Comparison of ENCODE assay signal across 2 cellular contexts in the genomic region with DNA sequence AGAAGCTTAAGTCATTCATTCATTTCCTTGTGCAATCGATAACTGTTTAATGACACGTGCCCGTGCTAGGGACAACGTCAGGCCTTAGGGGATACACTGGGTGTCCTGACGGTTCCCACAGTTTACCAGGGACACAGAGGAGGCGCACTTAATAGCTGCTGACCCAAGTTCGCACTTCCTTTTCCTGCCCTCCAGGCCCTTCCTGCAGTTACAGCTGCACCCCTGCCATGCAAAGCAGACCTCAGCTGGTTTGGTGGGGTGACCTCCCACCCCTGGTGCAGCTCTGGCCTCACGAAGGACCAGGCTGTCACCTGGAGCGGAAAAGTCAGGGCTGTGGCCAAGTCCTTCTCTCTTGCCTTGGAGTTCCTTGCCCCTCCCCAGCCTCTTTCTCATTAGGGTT.
TF ChIP-seq lines count a peak whose summit lies in the region.

No MANE protein-coding gene starts in this region.

TF ChIP-seq in GM12891, 5 proteins besides CTCF, POLR2A, EP300 and RAD21:
- no peak for TF ChIP-seq POLR2AphosphoS5 (IDR thresholded peaks at IDR 0.05; ENCODE audit: low read depth, low read length)
- TF ChIP-seq SPI1 (IDR thresholded peaks at IDR 0.05; ENCODE audit: low read depth, low read length) = peak; percentile 59
- no peak for TF ChIP-seq TAF1 (IDR thresholded peaks at IDR 0.05; ENCODE audit: low read depth, low read length)
TF ChIP-seq in GM12891: peak in this region for 1.

TF ChIP-seq in HepG2, 621 proteins besides CTCF, POLR2A, EP300 and RAD21:
- TF ChIP-seq ZNF572 (CRISPR knock-in tag; IDR thresholded peaks at IDR 0.05) = no peak
- no peak for TF ChIP-seq MXD1 (CRISPR knock-in tag; IDR thresholded peaks at IDR 0.05)
- TF ChIP-seq, protein P1, sequence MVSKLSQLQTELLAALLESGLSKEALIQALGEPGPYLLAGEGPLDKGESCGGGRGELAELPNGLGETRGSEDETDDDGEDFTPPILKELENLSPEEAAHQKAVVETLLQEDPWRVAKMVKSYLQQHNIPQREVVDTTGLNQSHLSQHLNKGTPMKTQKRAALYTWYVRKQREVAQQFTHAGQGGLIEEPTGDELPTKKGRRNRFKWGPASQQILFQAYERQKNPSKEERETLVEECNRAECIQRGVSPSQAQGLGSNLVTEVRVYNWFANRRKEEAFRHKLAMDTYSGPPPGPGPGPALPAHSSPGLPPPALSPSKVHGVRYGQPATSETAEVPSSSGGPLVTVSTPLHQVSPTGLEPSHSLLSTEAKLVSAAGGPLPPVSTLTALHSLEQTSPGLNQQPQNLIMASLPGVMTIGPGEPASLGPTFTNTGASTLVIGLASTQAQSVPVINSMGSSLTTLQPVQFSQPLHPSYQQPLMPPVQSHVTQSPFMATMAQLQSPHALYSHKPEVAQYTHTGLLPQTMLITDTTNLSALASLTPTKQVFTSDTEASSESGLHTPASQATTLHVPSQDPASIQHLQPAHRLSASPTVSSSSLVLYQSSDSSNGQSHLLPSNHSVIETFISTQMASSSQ (IDR thresholded peaks at IDR 0.05; ENCODE audit: low read depth) = no peak
- TF ChIP-seq, protein P1 (CRISPR knock-in tag; IDR thresholded peaks at IDR 0.05; ENCODE audit: borderline replicate concordance) = no peak
- TF ChIP-seq ZNF333 (CRISPR knock-in tag; IDR thresholded peaks at IDR 0.05; ENCODE audit: borderline replicate concordance) = no peak
- no peak for TF ChIP-seq ZNF142 (CRISPR knock-in tag; IDR thresholded peaks at IDR 0.05)
- TF ChIP-seq ZBTB20 (CRISPR knock-in tag; IDR thresholded peaks at IDR 0.05; ENCODE audit: borderline replicate concordance, low read depth) = no peak
- no peak for TF ChIP-seq ZNF740 (CRISPR knock-in tag; IDR thresholded peaks at IDR 0.05)
- no peak for TF ChIP-seq CCAR2 (optimal IDR thresholded peaks at IDR 0.05; ENCODE audit: low read depth, low read length)
- no peak for TF ChIP-seq RERE (CRISPR knock-in tag; IDR thresholded peaks at IDR 0.05; ENCODE audit: low read depth)
- TF ChIP-seq, protein P2, sequence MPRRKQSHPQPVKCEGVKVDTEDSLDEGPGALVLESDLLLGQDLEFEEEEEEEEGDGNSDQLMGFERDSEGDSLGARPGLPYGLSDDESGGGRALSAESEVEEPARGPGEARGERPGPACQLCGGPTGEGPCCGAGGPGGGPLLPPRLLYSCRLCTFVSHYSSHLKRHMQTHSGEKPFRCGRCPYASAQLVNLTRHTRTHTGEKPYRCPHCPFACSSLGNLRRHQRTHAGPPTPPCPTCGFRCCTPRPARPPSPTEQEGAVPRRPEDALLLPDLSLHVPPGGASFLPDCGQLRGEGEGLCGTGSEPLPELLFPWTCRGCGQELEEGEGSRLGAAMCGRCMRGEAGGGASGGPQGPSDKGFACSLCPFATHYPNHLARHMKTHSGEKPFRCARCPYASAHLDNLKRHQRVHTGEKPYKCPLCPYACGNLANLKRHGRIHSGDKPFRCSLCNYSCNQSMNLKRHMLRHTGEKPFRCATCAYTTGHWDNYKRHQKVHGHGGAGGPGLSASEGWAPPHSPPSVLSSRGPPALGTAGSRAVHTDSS (CRISPR knock-in tag; conservative IDR thresholded peaks at IDR 0.05) = no peak
- no peak for TF ChIP-seq BORCS8-MEF2B (CRISPR knock-in tag; IDR thresholded peaks at IDR 0.05)
- no peak for TF ChIP-seq ZNF101 (CRISPR knock-in tag; IDR thresholded peaks at IDR 0.05; ENCODE audit: borderline replicate concordance, low read depth)
